In genomic region chr1:68116643-68117235, GRCh38 we compare ENCODE assay signal across 8 cellular contexts.
A peak's percentile ranks its signal among the peaks of the same experiment; 100 is the strongest.
DNase-seq lines count a peak whose midpoint lies in the region; ATAC-seq and TF ChIP-seq lines count a peak whose summit lies in the region.

No MANE protein-coding gene starts in this region.

- H3K9me3 ChIP-seq in CD4-positive, alpha-beta memory T cell (ENCODE audit: control insufficient read depth in 1 of 2, low read length in 2 of 2) = no peaks in the 10 kb centered on the region
- no peaks in the 10 kb centered on the region for H3K9me3 ChIP-seq in uterus

- H3K27me3 Mint-ChIP-seq in CD4-positive, alpha-beta memory T cell = peaks cover 0 to 5% of the 10 kb centered on the region in 2 donors
- no peaks in the 10 kb centered on the region for H3K27me3 Mint-ChIP-seq in HFFc6 (ENCODE audit: insufficient read depth)

- DNase-seq in CD4-positive, alpha-beta memory T cell = peak in 4 of 5 donors; percentile 13 to 21 (median 18)
- DNase-seq in HFFc6 (peak; percentile 23), NCI-H774 (lab: John Stamatoyannopoulos, UW) (peak; percentile 45), fibroblast of the conjunctiva (ENCODE audit: low read depth) (peak; percentile 43), omental fat pad (ENCODE audit: low spot score) (peak; percentile 45), uterus (peak; percentile 49 to 63)
- DNase-seq in activated CD8-positive, alpha-beta memory T cell treated with anti-CD3 and anti-CD28 coated beads, Interleukin-2, amount 50 U/mL, for 48 hours = peak; percentile 69

- H3K4me3 Mint-ChIP-seq in CD4-positive, alpha-beta memory T cell = peak overlapping the region in 6 of 8 donors; percentile 6 to 64 (median 58)
- no peak overlapping the region for H3K4me3 Mint-ChIP-seq in HFFc6

- no peaks in the 10 kb centered on the region for H3K27me3 ChIP-seq in CD4-positive, alpha-beta memory T cell (ENCODE audit: insufficient read depth, low read length)
- H3K27me3 ChIP-seq in uterus = no peaks in the 10 kb centered on the region

- ATAC-seq in omental fat pad (ENCODE audit: low FRiP score) (no peak), HG02870 (IDR thresholded peaks at IDR 0.05; ENCODE audit: unreplicated experiment) (no peak)

- peak; percentile 95 for TF ChIP-seq CTCF in HFFc6 (IDR thresholded peaks at IDR 0.05)
- peak in 2 of 3 donors; percentile 8 to 77 for TF ChIP-seq CTCF in omental fat pad (IDR thresholded peaks at IDR 0.05)
- TF ChIP-seq CTCF in uterus (IDR thresholded peaks at IDR 0.05) = peak; percentile 84 to 86 (median 86)

- H3K4me1 ChIP-seq in CD4-positive, alpha-beta memory T cell (ENCODE audit: insufficient read depth, low read length) = no peaks in the 10 kb centered on the region
- H3K4me1 ChIP-seq in uterus = no peaks in the 10 kb centered on the region

- H3K4me3 ChIP-seq in CD4-positive, alpha-beta memory T cell (ENCODE audit: low read length in 2 of 2) = no peak overlapping the region
- peak overlapping the region in 1 of 2 donors; percentile 14 for H3K4me3 ChIP-seq in uterus

- H3K27ac Mint-ChIP-seq in CD4-positive, alpha-beta memory T cell = peak overlapping the region in 1 of 7 donors; percentile 33
- H3K27ac Mint-ChIP-seq in HFFc6 = no peak overlapping the region

- intact Hi-C loops in CD4-positive, alpha-beta memory T cell (cut with micrococcal nuclease) = no loop called here
- intact Hi-C loops in uterus (cut with DNase I; ENCODE audit: low total_unique reads) = loop anchor here (5.0 kb wide), 1 partner anchor 231 kb away; no protein-coding TSS in a partner anchor

- no peaks in the 10 kb centered on the region for H3K36me3 Mint-ChIP-seq in CD4-positive, alpha-beta memory T cell
- no peaks in the 10 kb centered on the region for H3K36me3 Mint-ChIP-seq in HFFc6 (ENCODE audit: low read depth)

- POLR2A ChIA-PET in CD4-positive, alpha-beta memory T cell (lab: Charles Lee; ENCODE audit: partially characterized antibody) = no interaction called here

- no peak for TF ChIP-seq POLR2A in uterus (IDR thresholded peaks at IDR 0.05)

- H3K27ac ChIP-seq in CD4-positive, alpha-beta memory T cell (ENCODE audit: low read depth, low read length) = no peak overlapping the region
- H3K27ac ChIP-seq in uterus = no peak overlapping the region

- no peaks in the 10 kb centered on the region for H3K36me3 ChIP-seq in CD4-positive, alpha-beta memory T cell (ENCODE audit: insufficient read depth, low read length)
- no peaks in the 10 kb centered on the region for H3K36me3 ChIP-seq in uterus

- H3K4me1 Mint-ChIP-seq in CD4-positive, alpha-beta memory T cell = peaks cover 3 to 9% (median 5%) of the 10 kb centered on the region in 4 donors
- peaks cover 46% of the 10 kb centered on the region for H3K4me1 Mint-ChIP-seq in HFFc6 (ENCODE audit: low read depth)

- CTCF ChIA-PET in CD4-positive, alpha-beta memory T cell (lab: Charles Lee; ENCODE audit: partially characterized antibody) = interaction anchor here (0.8 to 3.9 kb wide), 16 partner anchors 9 to 1622 kb away, joined by 3 to 42 read pairs (median 4); no protein-coding TSS in a partner anchor

- no peaks in the 10 kb centered on the region for H3K9me3 Mint-ChIP-seq in CD4-positive, alpha-beta memory T cell
- H3K9me3 Mint-ChIP-seq in HFFc6 = no peaks in the 10 kb centered on the region

Comparison
In these comparisons a context has a peak if more than half of its experiments do, and no peak if none do; other contexts are left out.
1. DNase-seq: peak in every context shown above with its lines; median percentile 69 in activated CD8-positive, alpha-beta memory T cell treated with anti-CD3 and anti-CD28 coated beads, Interleukin-2, amount 50 U/mL, for 48 hours; 56 in uterus; 45 in NCI-H774; 45 in omental fat pad; 43 in fibroblast of the conjunctiva; 23 in HFFc6; 18 in CD4-positive, alpha-beta memory T cell.
2. CTCF ChIP-seq: peak in every context shown above with its lines; median percentile 95 in HFFc6; 86 in uterus; 42 in omental fat pad.